8 cellular contexts compared by ENCODE assay signal in the genomic region with DNA sequence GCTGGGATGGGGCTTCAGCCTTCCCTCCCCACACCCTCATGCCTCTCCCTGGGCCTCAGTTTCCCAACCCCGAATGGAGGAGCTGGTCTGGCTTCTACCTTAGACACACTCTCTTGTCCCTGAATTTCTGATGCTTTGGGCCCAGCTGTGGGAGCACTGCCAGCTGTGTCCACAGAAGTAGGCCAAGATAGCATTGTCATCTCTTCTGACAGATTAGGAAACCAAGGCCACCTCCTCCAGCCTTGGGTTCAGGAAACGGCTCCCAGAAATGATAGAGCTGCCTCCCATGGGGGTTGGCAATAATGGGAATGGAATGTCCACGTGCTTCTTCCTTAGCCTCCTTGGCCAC. TPM values are rescaled to one million over a fixed set of nuclear protein-coding genes. Genes with fewer than 3 reads are reported as not detected.
DNase-seq lines count a peak whose midpoint lies in the region; ATAC-seq, FAIRE-seq and TF ChIP-seq lines count a peak whose summit lies in the region.

No MANE protein-coding gene starts in this region.

- H3K9ac ChIP-seq in kidney (ENCODE audit: low read length in 2 of 2) (peak overlapping the region; percentile 57 to 92), subcutaneous abdominal adipose tissue (ENCODE audit: low read length in 5 of 5) (peak overlapping the region; percentile 77 to 97 (median 89))

- peaks cover 5 to 13% of the 10 kb centered on the region in 2 donors for H3K4me1 ChIP-seq in kidney (ENCODE audit: control insufficient read depth in 1 of 2, insufficient read depth in 1 of 2, low read depth in 1 of 2, low read length in 2 of 2)
- H3K4me1 ChIP-seq in subcutaneous abdominal adipose tissue (ENCODE audit: control insufficient read depth in 5 of 5, insufficient read depth in 5 of 5, low read length in 5 of 5): peaks cover 6 to 54% (median 44%) of the 10 kb centered on the region in 5 donors

- no peaks in the 10 kb centered on the region for H3K27me3 Mint-ChIP-seq in T-helper 1 cell treated with Interleukin-12 subunit alpha and Interleukin-12 subunit beta and Interleukin-4 antibody, amounts not matched to agents 30 μg/mL and 1 μg/mL, for 36 hours (ENCODE audit: low read depth)
- H3K27me3 Mint-ChIP-seq in activated naive CD8-positive, alpha-beta T cell: no peaks in the 10 kb centered on the region

- intact Hi-C loops in kidney (cut with DNase I): no loop called here

- H3K36me3 ChIP-seq in kidney (ENCODE audit: control insufficient read depth in 1 of 2, insufficient read depth in 2 of 2, low read length in 2 of 2) (peaks cover 6 to 36% of the 10 kb centered on the region in 2 donors), subcutaneous abdominal adipose tissue (ENCODE audit: control insufficient read depth in 5 of 5, insufficient read depth in 5 of 5, low read length in 5 of 5) (peaks cover 0 to 45% (median 42%) of the 10 kb centered on the region in 5 donors)

- H3K4me3 ChIP-seq in kidney (ENCODE audit: low read length in 2 of 2) (peak overlapping the region; percentile 54 to 78), subcutaneous abdominal adipose tissue (ENCODE audit: low read depth in 1 of 5, low read length in 5 of 5) (peak overlapping the region; percentile 68 to 78 (median 71))

- no peaks in the 10 kb centered on the region for H3K27me3 ChIP-seq in subcutaneous abdominal adipose tissue (ENCODE audit: control insufficient read depth in 5 of 5, insufficient read depth in 4 of 5, low read length in 5 of 5)

- H3K9me3 ChIP-seq in kidney (ENCODE audit: control insufficient read depth in 1 of 2, low read length in 2 of 2) (no peaks in the 10 kb centered on the region), subcutaneous abdominal adipose tissue (ENCODE audit: control insufficient read depth in 5 of 5, low read length in 5 of 5) (no peaks in the 10 kb centered on the region)

- H3K27ac ChIP-seq in kidney (ENCODE audit: low read depth in 2 of 2, low read length in 2 of 2) (peak overlapping the region in 1 of 2 donors; percentile 12), subcutaneous abdominal adipose tissue (ENCODE audit: low read depth, low read length) (peak overlapping the region; percentile 94)

- H3K4me3 Mint-ChIP-seq in T-helper 1 cell treated with Interleukin-12 subunit alpha and Interleukin-12 subunit beta and Interleukin-4 antibody, amounts not matched to agents 30 μg/mL and 1 μg/mL, for 36 hours: peak overlapping the region; percentile 92
- peak overlapping the region; percentile 89 for H3K4me3 Mint-ChIP-seq in activated naive CD8-positive, alpha-beta T cell

- peak overlapping the region; percentile 94 for H3K27ac Mint-ChIP-seq in T-helper 1 cell treated with Interleukin-12 subunit alpha and Interleukin-12 subunit beta and Interleukin-4 antibody, amounts not matched to agents 30 μg/mL and 1 μg/mL, for 36 hours
- H3K27ac Mint-ChIP-seq in activated naive CD8-positive, alpha-beta T cell: peak overlapping the region; percentile 90

- ATAC-seq in esophagus mucosa: no peak

- peaks cover 46% of the 10 kb centered on the region for H3K36me3 Mint-ChIP-seq in T-helper 1 cell treated with Interleukin-12 subunit alpha and Interleukin-12 subunit beta and Interleukin-4 antibody, amounts not matched to agents 30 μg/mL and 1 μg/mL, for 36 hours (ENCODE audit: low read depth)
- peaks cover 10% of the 10 kb centered on the region for H3K36me3 Mint-ChIP-seq in activated naive CD8-positive, alpha-beta T cell

- H3K9me3 Mint-ChIP-seq in T-helper 1 cell treated with Interleukin-12 subunit alpha and Interleukin-12 subunit beta and Interleukin-4 antibody, amounts not matched to agents 30 μg/mL and 1 μg/mL, for 36 hours: no peaks in the 10 kb centered on the region
- H3K9me3 Mint-ChIP-seq in activated naive CD8-positive, alpha-beta T cell (ENCODE audit: low read depth): no peaks in the 10 kb centered on the region

- H3K4me1 Mint-ChIP-seq in T-helper 1 cell treated with Interleukin-12 subunit alpha and Interleukin-12 subunit beta and Interleukin-4 antibody, amounts not matched to agents 30 μg/mL and 1 μg/mL, for 36 hours (ENCODE audit: low read depth): peaks cover 50% of the 10 kb centered on the region
- H3K4me1 Mint-ChIP-seq in activated naive CD8-positive, alpha-beta T cell (ENCODE audit: low read depth): peaks cover 29% of the 10 kb centered on the region

- DNase-seq in T-helper 1 cell (no peak), kidney (no peak), NCI-H2196 treated with DMSO at 0.1 percent for 48 hours (lab: John Stamatoyannopoulos, UW; ENCODE audit: unreplicated experiment) (no peak)
- DNase-seq in activated CD8-positive, alpha-beta memory T cell treated with anti-CD3 and anti-CD28 coated beads, Interleukin-2, amount 50 U/mL, for 4 hours: no peak

- FAIRE-seq in kidney (lab: Jason Lieb, UNC): no peak

- no peak for TF ChIP-seq CTCF in kidney (IDR thresholded peaks at IDR 0.05; ENCODE audit: borderline replicate concordance, extremely low read depth, insufficient read depth)

RNA-seq across cellular contexts. Expression of a gene that starts 1.3 kb away (rescaled TPM):
- total RNA-seq in kidney (36.7 TPM), esophagus mucosa (77.8 TPM)
- 120 TPM for polyA plus RNA-seq in kidney (ENCODE audit: insufficient read depth, low read depth, low replicate concordance)
